8 cellular contexts compared by ENCODE assay signal in genomic region chr2:151973901-151974199, GRCh38.
DNase-seq lines count a peak whose midpoint lies in the region; ATAC-seq and TF ChIP-seq lines count a peak whose summit lies in the region.

No MANE protein-coding gene starts in this region.

- intact Hi-C loops in dorsolateral prefrontal cortex (cut with DNase I), result no loop called here

- TF ChIP-seq CTCF in dorsolateral prefrontal cortex (IDR thresholded peaks at IDR 0.05 in 54 of 56, conservative IDR thresholded peaks at IDR 0.05 in 2 of 56; ENCODE audit: low read depth in 1 of 56, partially characterized antibody in 56 of 56), result peak in 4 of 56 donors; percentile 4 to 13 (median 9)
- TF ChIP-seq CTCF in GM10266 (IDR thresholded peaks at IDR 0.05; ENCODE audit: control insufficient read depth, insufficient read depth, low read depth, missing control alignments), result no peak

- no peaks in the 10 kb centered on the region for H3K27me3 ChIP-seq in dorsolateral prefrontal cortex

- ATAC-seq in HG03520 (IDR thresholded peaks at IDR 0.05; ENCODE audit: unreplicated experiment), result no peak
- ATAC-seq in HG03045 (IDR thresholded peaks at IDR 0.05; ENCODE audit: unreplicated experiment), result no peak

- H3K27ac ChIP-seq in dorsolateral prefrontal cortex, result peak overlapping the region in 52 of 59 donors; percentile 7 to 88 (median 72)

- DNase-seq in GM03348 (ENCODE audit: low spot score), result peak; percentile 24
- peak; percentile 82 for DNase-seq in NCI-H2227 treated with DMSO at 0.1 percent for 48 hours (lab: John Stamatoyannopoulos, UW)
- peak; percentile 31 to 90 (median 78) for DNase-seq in dorsolateral prefrontal cortex
- peak; percentile 21 for DNase-seq in mucosa of gallbladder (ENCODE audit: low spot score)
- DNase-seq in GM10266 (ENCODE audit: extremely low spot score), result no peak
- no peak for DNase-seq in hepatic stellate cell (ENCODE audit: low spot score)

- H3K4me3 ChIP-seq in dorsolateral prefrontal cortex, result peak overlapping the region; percentile 18 to 73 (median 61)

Comparison
In these comparisons a context has a peak if more than half of its experiments do, and no peak if none do; other contexts are left out.
1. DNase-seq: peak in GM03348 (single experiment), NCI-H2227 treated with DMSO at 0.1 percent for 48 hours (single experiment), dorsolateral prefrontal cortex (10 of 10) and mucosa of gallbladder (single experiment); none in GM10266 (single experiment) and hepatic stellate cell (single experiment).